17 cellular contexts compared by ENCODE assay signal in genomic region chr7:68185641-68186040, GRCh38.
A peak's percentile ranks its signal among the peaks of the same experiment; 100 is the strongest.
DNase-seq lines count a peak whose midpoint lies in the region; ATAC-seq and TF ChIP-seq lines count a peak whose summit lies in the region.
"Had no signal": no experiment of that assay in that cellular context is flagged by ENCODE, and none has a peak within 500 bp of the region (broad histone marks: within the 10 kb centered on the region; RNA-seq: fewer than 3 reads in every experiment).

No MANE protein-coding gene starts in this region.

- H3K27me3 ChIP-seq in stomach: no peaks in the 10 kb centered on the region
- H3K27me3 ChIP-seq: heart right ventricle had no signal

- H3K4me1 ChIP-seq in stomach: no peaks in the 10 kb centered on the region
- H3K4me1 ChIP-seq: heart right ventricle had no signal

- H3K27me3 Mint-ChIP-seq in immature natural killer cell (ENCODE audit: low read depth in 3 of 3): peaks cover 0 to 5% (median 1%) of the 10 kb centered on the region in 3 donors
- H3K27me3 Mint-ChIP-seq: activated CD4-positive, alpha-beta memory T cell treated with anti-CD3 and anti-CD28 coated beads, Interleukin-2, amount 10 ng/mL, durations not matched to agents 7 days and 5 days; CD8-positive, alpha-beta memory T cell had no signal

- no peaks in the 10 kb centered on the region for H3K4me1 Mint-ChIP-seq in immature natural killer cell
- H3K4me1 Mint-ChIP-seq: activated CD4-positive, alpha-beta memory T cell treated with anti-CD3 and anti-CD28 coated beads, Interleukin-2, amount 10 ng/mL, durations not matched to agents 7 days and 5 days; CD8-positive, alpha-beta memory T cell had no signal

- no peak overlapping the region for H3K27ac ChIP-seq in stomach
- H3K27ac ChIP-seq: heart right ventricle, PC-9 had no signal

- TF ChIP-seq EP300 in stomach (IDR thresholded peaks at IDR 0.05): no peak

- ATAC-seq in HG03139 (IDR thresholded peaks at IDR 0.05; ENCODE audit: unreplicated experiment): no peak
- ATAC-seq: heart right ventricle, right cardiac atrium had no signal

- peaks cover 2 to 16% (median 9%) of the 10 kb centered on the region in 6 donors for H3K9me3 Mint-ChIP-seq in immature natural killer cell

- 37 to 57% (median 49%) methylated on average over 10 of the region's 10 CpGs for WGBS in stomach, 5 donors

- H3K9me3 ChIP-seq in stomach: peaks cover 0 to 7% (median 0%) of the 10 kb centered on the region in 4 donors
- H3K9me3 ChIP-seq: heart right ventricle had no signal

- H3K4me3 ChIP-seq in stomach: no peak overlapping the region
- H3K4me3 ChIP-seq: heart right ventricle, PC-9 had no signal

- no peak overlapping the region for H3K4me3 Mint-ChIP-seq in immature natural killer cell
- H3K4me3 Mint-ChIP-seq: activated CD4-positive, alpha-beta memory T cell treated with anti-CD3 and anti-CD28 coated beads, Interleukin-2, amount 10 ng/mL, durations not matched to agents 7 days and 5 days; CD8-positive, alpha-beta memory T cell had no signal

- intact Hi-C loops in stomach (cut with DNase I; ENCODE audit: low total_unique reads): no loop called here

- TF ChIP-seq POLR2A in stomach (IDR thresholded peaks at IDR 0.05): no peak

- no peak overlapping the region for H3K27ac Mint-ChIP-seq in immature natural killer cell
- H3K27ac Mint-ChIP-seq: activated CD4-positive, alpha-beta memory T cell treated with anti-CD3 and anti-CD28 coated beads, Interleukin-2, amount 10 ng/mL, durations not matched to agents 7 days and 5 days; CD8-positive, alpha-beta memory T cell had no signal

- H3K36me3 ChIP-seq in stomach: no peaks in the 10 kb centered on the region
- H3K36me3 ChIP-seq: heart right ventricle had no signal

- DNase-seq in NCI-H1694 (lab: John Stamatoyannopoulos, UW): peak; percentile 56
- no peak for DNase-seq in NCI-H1694 treated with DMSO at 0.1 percent for 48 hours (lab: John Stamatoyannopoulos, UW)
- peak; percentile 18 for DNase-seq in NCI-H2107 (lab: John Stamatoyannopoulos, UW)
- peak; percentile 81 for DNase-seq in NCI-H82 (lab: John Stamatoyannopoulos, UW)
- DNase-seq in stomach: no peak
- DNase-seq in COLO829 (ENCODE audit: low spot score): no peak
- DNase-seq in immature natural killer cell: no peak
- DNase-seq: activated CD4-positive, alpha-beta memory T cell treated with anti-CD3 and anti-CD28 coated beads, Interleukin-2, amount 10 ng/mL, durations not matched to agents 7 days and 5 days; activated T-cell treated with anti-CD3 and anti-CD28 coated beads, Interleukin-2, amount 50 U/mL, for 48 hours; CD8-positive, alpha-beta memory T cell; heart right ventricle; KBM-7; NCI-H1048; PC-9; right cardiac atrium; stimulated activated CD4-positive, alpha-beta T cell treated with anti-CD3 and anti-CD28 coated beads, Interleukin-2, amount 100 ng/mL, for 48 hours had no signal

- H3K36me3 Mint-ChIP-seq in immature natural killer cell: no peaks in the 10 kb centered on the region
- H3K36me3 Mint-ChIP-seq: CD8-positive, alpha-beta memory T cell had no signal

- TF ChIP-seq CTCF in stomach (IDR thresholded peaks at IDR 0.05): no peak

Comparison
In these comparisons a context has a peak if more than half of its experiments do, and no peak if none do; other contexts are left out.
1. DNase-seq: peak in NCI-H1694 (single experiment), NCI-H2107 (single experiment) and NCI-H82 (single experiment); none in NCI-H1694 treated with DMSO at 0.1 percent for 48 hours (single experiment), stomach (single experiment), COLO829 (single experiment) and immature natural killer cell (0 of 3).